8 cellular contexts compared by ENCODE assay signal in genomic region chr6:127069659-127070279, GRCh38. TPM values are rescaled to one million over a fixed set of nuclear protein-coding genes. Genes with fewer than 3 reads are reported as not detected.
DNase-seq lines count a peak whose midpoint lies in the region; TF ChIP-seq lines count a peak whose summit lies in the region.

No MANE protein-coding gene starts in this region.

- no peak for TF ChIP-seq POLR2A in testis (IDR thresholded peaks at IDR 0.05)

- no peak for TF ChIP-seq CTCF in HEK293 (tag by site-specific recombination; IDR thresholded peaks at IDR 0.05)
- TF ChIP-seq CTCF in fibroblast of pulmonary artery (IDR thresholded peaks at IDR 0.05; ENCODE audit: low read length, missing control alignments), result peak; percentile 64
- TF ChIP-seq CTCF in testis (IDR thresholded peaks at IDR 0.05), result peak; percentile 11 to 61 (median 37)

- H3K27ac ChIP-seq in HEK293 (ENCODE audit: extremely low read depth, low read depth, low read length), result no peak overlapping the region
- no peak overlapping the region for H3K27ac ChIP-seq in testis

- H3K27me3 ChIP-seq in testis, result no peaks in the 10 kb centered on the region

- no peaks in the 10 kb centered on the region for H3K4me1 ChIP-seq in HEK293 (ENCODE audit: control insufficient read depth, insufficient read depth, low read length)
- no peaks in the 10 kb centered on the region for H3K4me1 ChIP-seq in testis

- CTCF ChIA-PET in HEK293 (lab: Yijun Ruan, JAX), result interaction anchor here (0.5 to 0.9 kb wide), 5 partner anchors 70 to 712 kb away, joined by 3 to 4 read pairs (median 3); no protein-coding TSS in a partner anchor

- H3K36me3 ChIP-seq in HEK293 (ENCODE audit: control insufficient read depth in 2 of 2, insufficient read depth in 1 of 2, low read length in 2 of 2) (no peaks in the 10 kb centered on the region), testis (ENCODE audit: low read depth, missing control alignments) (no peaks in the 10 kb centered on the region)

- DNase-seq in NCI-H2196 (lab: John Stamatoyannopoulos, UW; ENCODE audit: unreplicated experiment) (peak; percentile 9), NCI-H2196 treated with DMSO at 0.1 percent for 48 hours (lab: John Stamatoyannopoulos, UW; ENCODE audit: unreplicated experiment) (no peak), NCI-H748 treated with DMSO at 0.1 percent for 48 hours (lab: John Stamatoyannopoulos, UW) (peak; percentile 3), fibroblast of pulmonary artery (ENCODE audit: low read depth) (peak; percentile 65), testis (no peak), NCI-H1436 (lab: John Stamatoyannopoulos, UW) (no peak), GOT3 (lab: John Stamatoyannopoulos, UW) (no peak)

- H3K9me3 ChIP-seq in HEK293 (ENCODE audit: control insufficient read depth, insufficient read depth, low read depth, low read length) (no peaks in the 10 kb centered on the region), testis (no peaks in the 10 kb centered on the region)

- intact Hi-C loops in testis (cut with DNase I; ENCODE audit: low total_unique reads), result no loop called here

- 67 to 71% methylated on average over 3 of the region's 3 CpGs for WGBS in testis, 2 donors

- POLR2A ChIA-PET in HEK293 (lab: Yijun Ruan, JAX), result no interaction called here

- H3K4me3 ChIP-seq in HEK293 (ENCODE audit: low read depth, low read length) (no peak overlapping the region), fibroblast of pulmonary artery (replicated peaks; ENCODE audit: low read depth, low read length) (no peak overlapping the region), testis (no peak overlapping the region)

TF ChIP-seq in HEK293, 187 proteins besides CTCF, POLR2A, EP300 and RAD21:
- TF ChIP-seq ZNF654 (tag by site-specific recombination; IDR thresholded peaks at IDR 0.05; ENCODE audit: low read depth) (peak; percentile 34), ZNF585B (tag by site-specific recombination; IDR thresholded peaks at IDR 0.05) (peak; percentile 40; the same call in 1 of the 2 replicates), ZNF580 (tag by site-specific recombination; IDR thresholded peaks at IDR 0.05) (no peak)

RNA-seq across cellular contexts. Expression of gene RSPO3, which starts 48.7 kb away (rescaled TPM):
- total RNA-seq in testis, result 1 to 10 TPM in 1 of 2 donors, under 1 TPM in 1; 0.06 to 1.5 TPM
- 6.6 TPM for polyA plus RNA-seq in testis (ENCODE audit: insufficient read depth, low read depth, low replicate concordance)

Comparison
In these comparisons a context has a peak if more than half of its experiments do, and no peak if none do; other contexts are left out.
1. DNase-seq: peak in NCI-H2196 (single experiment), NCI-H748 treated with DMSO at 0.1 percent for 48 hours (single experiment) and fibroblast of pulmonary artery (single experiment); none in NCI-H2196 treated with DMSO at 0.1 percent for 48 hours (single experiment), testis (single experiment), NCI-H1436 (single experiment) and GOT3 (single experiment).